In the genomic region with DNA sequence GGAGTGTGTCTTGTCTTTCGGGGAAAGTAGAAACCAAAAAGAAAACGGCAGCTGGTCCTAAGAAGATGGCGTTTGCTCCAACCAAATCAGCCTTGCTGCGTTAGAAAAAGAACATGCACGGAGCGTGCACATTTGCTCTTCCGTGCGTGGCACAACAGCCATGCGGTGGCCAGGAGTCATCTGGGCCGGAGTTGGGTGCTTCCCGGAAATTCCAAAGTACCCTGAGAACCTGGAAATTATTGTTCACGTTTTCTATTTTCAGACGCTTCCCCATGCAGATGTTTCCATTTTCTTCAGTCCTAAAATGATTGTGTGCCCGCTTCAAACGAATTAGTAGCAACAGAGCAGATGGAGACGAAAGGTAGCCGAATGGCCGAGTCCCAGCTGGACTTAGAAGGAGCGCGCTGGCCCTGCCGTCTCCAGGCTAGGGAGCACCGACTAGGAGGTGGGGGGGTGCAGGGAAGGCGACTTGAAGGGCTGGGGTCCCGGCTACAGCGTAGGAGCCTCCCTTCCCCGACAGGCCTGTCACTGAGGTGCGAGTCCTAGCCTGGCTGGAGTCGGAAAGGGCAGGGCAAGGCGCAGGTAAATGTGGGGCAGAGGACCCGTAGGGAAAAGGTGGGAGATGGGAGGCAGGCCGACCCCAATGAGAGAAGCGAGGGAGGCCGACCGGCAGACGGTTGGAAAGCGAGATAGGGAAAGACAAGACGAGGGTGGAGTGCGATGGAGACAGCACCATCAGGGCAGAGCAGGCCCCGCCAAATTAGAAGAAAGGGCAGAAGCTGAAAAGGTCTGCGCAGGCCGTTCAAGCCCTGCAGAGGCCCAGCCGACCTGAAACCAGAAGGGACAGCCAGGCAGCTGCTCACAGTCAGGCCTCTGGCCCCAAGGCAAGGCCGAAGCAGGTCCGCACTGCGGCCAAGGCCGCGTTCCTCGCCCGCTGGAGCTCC, we compare ENCODE assay signal across 15 cellular contexts. TPM values are rescaled to one million over a fixed set of nuclear protein-coding genes. Genes with fewer than 3 reads are reported as not detected.
A peak's percentile ranks its signal among the peaks of the same experiment; 100 is the strongest.
DNase-seq lines count a peak whose midpoint lies in the region; ATAC-seq and TF ChIP-seq lines count a peak whose summit lies in the region.
"Had no signal": no experiment of that assay in that cellular context is flagged by ENCODE, and none has a peak within 500 bp of the region (broad histone marks: within the 10 kb centered on the region; RNA-seq: fewer than 3 reads in every experiment).

No MANE protein-coding gene starts in this region.

- TF ChIP-seq CTCF in A673 (conservative IDR thresholded peaks at IDR 0.05; ENCODE audit: low read depth, low read length) (no peak), left lung (IDR thresholded peaks at IDR 0.05) (no peak)

- intact Hi-C loops in A673 (cut with micrococcal nuclease; ENCODE audit: unreplicated experiment) (no loop called here), left lung (cut with DNase I) (no loop called here)

- no peaks in the 10 kb centered on the region for H3K9me3 ChIP-seq in A673 (ENCODE audit: low read depth, low read length, poor library complexity, severe bottlenecking)
- H3K9me3 ChIP-seq in ES-I3 (ENCODE audit: control insufficient read depth, insufficient read depth, low read length), result no peaks in the 10 kb centered on the region
- no peaks in the 10 kb centered on the region for H3K9me3 ChIP-seq in left lung
- H3K9me3 ChIP-seq: HAP-1 had no signal

- no peak overlapping the region for H3K27ac Mint-ChIP-seq in activated naive CD8-positive, alpha-beta T cell treated with anti-CD3 and anti-CD28 coated beads for 36 hours
- peak overlapping the region; percentile 87 for H3K27ac Mint-ChIP-seq in memory B cell

- H3K4me3 Mint-ChIP-seq in activated naive CD8-positive, alpha-beta T cell treated with anti-CD3 and anti-CD28 coated beads for 36 hours, result peak overlapping the region; percentile 72
- H3K4me3 Mint-ChIP-seq in memory B cell, result peak overlapping the region; percentile 75

- H3K9ac ChIP-seq in ES-I3 (ENCODE audit: low read depth, low read length), result peak overlapping the region; percentile 29; the same call in 1 of the 2 replicates

- DNase-seq in A673 (ENCODE audit: low spot score) (no peak), memory B cell (ENCODE audit: low spot score in 2 of 2) (peak in 1 of 2 donors; percentile 32), left lung (no peak)
- DNase-seq in activated naive CD8-positive, alpha-beta T cell treated with anti-CD3 and anti-CD28 coated beads for 36 hours, result no peak
- DNase-seq: activated effector memory CD4-positive, alpha-beta T cell treated with anti-CD3 and anti-CD28 coated beads, Interleukin-2, amount 50 U/mL, for 16 hours; dorsolateral prefrontal cortex; head of caudate nucleus; KBM-7; midbrain; NCI-H2029 treated with DMSO at 0.1 percent for 48 hours had no signal

- H3K27me3 ChIP-seq in A673 (replicated peaks; ENCODE audit: insufficient read depth, low read depth, low read length, poor library complexity) (peaks cover 88% of the 10 kb centered on the region), left lung (peaks cover 93 to 98% of the 10 kb centered on the region in 2 donors)

- H3K4me3 ChIP-seq in A673 (ENCODE audit: low read depth, low read length, poor library complexity, severe bottlenecking) (peak overlapping the region; percentile 48), left lung (no peak overlapping the region)
- H3K4me3 ChIP-seq: HAP-1 had no signal

- ATAC-seq in memory B cell (ENCODE audit: low read depth), result no peak
- ATAC-seq in left lung, result no peak
- ATAC-seq in GM21619 (IDR thresholded peaks at IDR 0.05; ENCODE audit: unreplicated experiment), result no peak
- no peak for ATAC-seq in GM21717 (IDR thresholded peaks at IDR 0.05; ENCODE audit: unreplicated experiment)
- ATAC-seq in GM21447 (IDR thresholded peaks at IDR 0.05; ENCODE audit: unreplicated experiment), result no peak

- H3K9me3 Mint-ChIP-seq in activated naive CD8-positive, alpha-beta T cell treated with anti-CD3 and anti-CD28 coated beads for 36 hours, result peaks cover 3% of the 10 kb centered on the region
- H3K9me3 Mint-ChIP-seq in memory B cell, result peaks cover 2% of the 10 kb centered on the region

- CTCF ChIA-PET in A673 (lab: Charles Lee), result no interaction called here

- H3K27me3 Mint-ChIP-seq in activated naive CD8-positive, alpha-beta T cell treated with anti-CD3 and anti-CD28 coated beads for 36 hours, result peaks cover 85% of the 10 kb centered on the region
- peaks cover 44% of the 10 kb centered on the region for H3K27me3 Mint-ChIP-seq in memory B cell

- H3K36me3 Mint-ChIP-seq in activated naive CD8-positive, alpha-beta T cell treated with anti-CD3 and anti-CD28 coated beads for 36 hours, result peaks cover 11% of the 10 kb centered on the region
- peaks cover 2% of the 10 kb centered on the region for H3K36me3 Mint-ChIP-seq in memory B cell

- POLR2A ChIA-PET in A673 (lab: Charles Lee; ENCODE audit: low non-redundant PET), result no interaction called here

- TSS peak; percentile 71 for BruUV-seq in A673 (replicated peaks; lab: Mats Ljungman, UMichigan)

- peaks cover 5% of the 10 kb centered on the region for H3K4me1 ChIP-seq in A673 (ENCODE audit: insufficient read depth, low read length, poor library complexity, severe bottlenecking)
- H3K4me1 ChIP-seq in ES-I3 (ENCODE audit: insufficient read depth, low read length), result peaks cover 7% of the 10 kb centered on the region
- peaks cover 22 to 53% of the 10 kb centered on the region in 2 donors for H3K4me1 ChIP-seq in left lung
- H3K4me1 ChIP-seq: HAP-1 had no signal

- H3K27ac ChIP-seq in A673 (ENCODE audit: low read depth, low read length, poor library complexity, severe bottlenecking) (no peak overlapping the region), left lung (no peak overlapping the region)
- H3K27ac ChIP-seq: dorsolateral prefrontal cortex had no signal

- peaks cover 34% of the 10 kb centered on the region for H3K4me1 Mint-ChIP-seq in activated naive CD8-positive, alpha-beta T cell treated with anti-CD3 and anti-CD28 coated beads for 36 hours
- H3K4me1 Mint-ChIP-seq in memory B cell, result peaks cover 36% of the 10 kb centered on the region

- H3K36me3 ChIP-seq in A673 (ENCODE audit: insufficient read depth, low read length, poor library complexity, severe bottlenecking) (no peaks in the 10 kb centered on the region), ES-I3 (ENCODE audit: insufficient read depth, low read length) (no peaks in the 10 kb centered on the region), left lung (no peaks in the 10 kb centered on the region)
- H3K36me3 ChIP-seq: HAP-1 had no signal

RNA-seq across cellular contexts. Expression of a gene that starts 1.4 kb away (rescaled TPM):
- total RNA-seq in A673 (2021) (9.8 and 9.9 TPM in 2 replicates), left lung (not detected)
- 1 to 10 TPM; 2.9 to 3.8 TPM for total RNA-seq in activated naive CD8-positive, alpha-beta T cell treated with anti-CD3 and anti-CD28 coated beads for 36 hours
